ENCODE assay signal across 14 cellular contexts in the genomic region with DNA sequence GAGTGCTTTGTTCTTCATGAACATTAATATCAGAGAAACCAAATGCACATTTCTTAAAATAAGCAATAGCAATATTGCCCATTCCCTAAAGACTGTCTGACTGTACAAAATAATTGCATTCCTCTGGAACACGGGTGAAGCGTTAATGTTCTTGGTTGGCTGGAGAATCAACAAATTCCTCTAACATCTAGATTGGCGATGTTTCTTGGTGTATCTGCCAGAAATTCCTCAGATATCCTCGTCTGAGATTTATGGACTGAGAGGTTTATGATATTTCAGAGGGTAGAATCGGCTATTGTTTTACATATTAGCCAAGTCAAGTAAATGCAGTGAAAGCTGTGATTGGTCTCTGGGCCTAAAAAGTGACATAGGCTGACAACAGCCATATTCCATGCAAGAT. TPM values are rescaled to one million over a fixed set of nuclear protein-coding genes. Genes with fewer than 3 reads are reported as not detected.
DNase-seq lines count a peak whose midpoint lies in the region; ATAC-seq and TF ChIP-seq lines count a peak whose summit lies in the region.
"Had no signal": no experiment of that assay in that cellular context is flagged by ENCODE, and none has a peak within 500 bp of the region (broad histone marks: within the 10 kb centered on the region; RNA-seq: fewer than 3 reads in every experiment).

No MANE protein-coding gene starts in this region.

- H3K4me1 ChIP-seq in fibroblast of lung (ENCODE audit: control insufficient read depth, extremely low read depth, insufficient read depth, low read length): peaks cover 4% of the 10 kb centered on the region
- peaks cover 28% of the 10 kb centered on the region for H3K4me1 ChIP-seq in parathyroid adenoma
- H3K4me1 ChIP-seq in tibial artery: peaks cover 0 to 34% (median 14%) of the 10 kb centered on the region in 4 donors

- H3K9me3 Mint-ChIP-seq in activated naive CD8-positive, alpha-beta T cell treated with anti-CD3 and anti-CD28 coated beads, Interleukin-2, amount 50 U/mL, for 24 hours: no peaks in the 10 kb centered on the region
- H3K9me3 Mint-ChIP-seq: activated naive CD4-positive, alpha-beta T cell treated with anti-CD3 and anti-CD28 coated beads, Interleukin-2, amount 50 U/mL, for 72 hours; GM23338 had no signal

- TF ChIP-seq CTCF in fibroblast of lung (conservative IDR thresholded peaks at IDR 0.05 in 1 of 2, IDR thresholded peaks at IDR 0.05 in 1 of 2; ENCODE audit: low read depth in 1 of 2, low read length in 2 of 2): no peak
- no peak for TF ChIP-seq CTCF in parathyroid adenoma (IDR thresholded peaks at IDR 0.05)
- TF ChIP-seq CTCF in tibial artery (IDR thresholded peaks at IDR 0.05): no peak

- H3K9me3 ChIP-seq in fibroblast of lung (ENCODE audit: control insufficient read depth, insufficient read depth, low read depth, low read length): no peaks in the 10 kb centered on the region
- H3K9me3 ChIP-seq in parathyroid adenoma (ENCODE audit: control insufficient read depth, low read length): no peaks in the 10 kb centered on the region
- no peaks in the 10 kb centered on the region for H3K9me3 ChIP-seq in tibial artery

- no peak overlapping the region for H3K27ac ChIP-seq in fibroblast of lung (ENCODE audit: insufficient read depth, low read length)
- peak overlapping the region; percentile 63 for H3K27ac ChIP-seq in parathyroid adenoma
- peak overlapping the region; percentile 59 to 62 for H3K27ac ChIP-seq in tibial artery
- H3K27ac ChIP-seq: C4-2B, SK-N-MC had no signal

- DNase-seq in amniotic epithelial cell (ENCODE audit: low read depth) (peak; percentile 58), fibroblast of lung (ENCODE audit: low read depth in 2 of 2) (peak; percentile 26 to 61), tibial artery (no peak), A172 (ENCODE audit: low spot score) (no peak), NCI-H1092 treated with DMSO at 0.1 percent for 48 hours (lab: John Stamatoyannopoulos, UW) (no peak)
- no peak for DNase-seq in activated naive CD8-positive, alpha-beta T cell treated with anti-CD3 and anti-CD28 coated beads, Interleukin-2, amount 50 U/mL, for 24 hours
- DNase-seq: effector CD8-positive, alpha-beta T cell; T1000 had no signal

- H3K27me3 ChIP-seq in fibroblast of lung (ENCODE audit: control insufficient read depth, insufficient read depth, low read length) (no peaks in the 10 kb centered on the region), parathyroid adenoma (ENCODE audit: control insufficient read depth, insufficient read depth, low read length) (no peaks in the 10 kb centered on the region), tibial artery (no peaks in the 10 kb centered on the region)

- H3K36me3 Mint-ChIP-seq in activated naive CD8-positive, alpha-beta T cell treated with anti-CD3 and anti-CD28 coated beads, Interleukin-2, amount 50 U/mL, for 24 hours (ENCODE audit: low read depth): no peaks in the 10 kb centered on the region
- H3K36me3 Mint-ChIP-seq: activated naive CD4-positive, alpha-beta T cell treated with anti-CD3 and anti-CD28 coated beads, Interleukin-2, amount 50 U/mL, for 72 hours had no signal

- no peak for ATAC-seq in HG03354 (IDR thresholded peaks at IDR 0.05; ENCODE audit: poor library complexity, severe bottlenecking, unreplicated experiment)
- ATAC-seq in activated naive CD8-positive, alpha-beta T cell treated with anti-CD3 and anti-CD28 coated beads, Interleukin-2, amount 50 U/mL, for 24 hours: no peak
- ATAC-seq: activated naive CD4-positive, alpha-beta T cell treated with anti-CD3 and anti-CD28 coated beads, Interleukin-2, amount 50 U/mL, for 72 hours; GM23338 had no signal

- H3K4me3 ChIP-seq in fibroblast of lung (replicated peaks in 1 of 4; ENCODE audit: control extremely low read depth in 1 of 4, insufficient read depth in 1 of 4, low read depth in 3 of 4, low read length in 4 of 4) (no peak overlapping the region), parathyroid adenoma (ENCODE audit: low read depth, low read length) (no peak overlapping the region), tibial artery (no peak overlapping the region)
- H3K4me3 ChIP-seq: GM23338, SK-N-MC had no signal

- intact Hi-C loops in tibial artery (cut with DNase I; ENCODE audit: low total_unique reads): no loop called here

- no peak overlapping the region for H3K4me3 Mint-ChIP-seq in activated naive CD8-positive, alpha-beta T cell treated with anti-CD3 and anti-CD28 coated beads, Interleukin-2, amount 50 U/mL, for 24 hours
- H3K4me3 Mint-ChIP-seq: GM23338 had no signal

- H2AFZ ChIP-seq in fibroblast of lung (ENCODE audit: low read length): no peak overlapping the region
- H2AFZ ChIP-seq in parathyroid adenoma: peak overlapping the region; percentile 63

- H3K4me2 ChIP-seq in fibroblast of lung (ENCODE audit: extremely low read depth, insufficient read depth, low read length) (peak overlapping the region; percentile 15), parathyroid adenoma (ENCODE audit: low read length) (no peak overlapping the region)
- H3K4me2 ChIP-seq: GM23338 had no signal

- peaks cover 5% of the 10 kb centered on the region for H3K27me3 Mint-ChIP-seq in activated naive CD8-positive, alpha-beta T cell treated with anti-CD3 and anti-CD28 coated beads, Interleukin-2, amount 50 U/mL, for 24 hours

- peaks cover 6% of the 10 kb centered on the region for H3K4me1 Mint-ChIP-seq in activated naive CD8-positive, alpha-beta T cell treated with anti-CD3 and anti-CD28 coated beads, Interleukin-2, amount 50 U/mL, for 24 hours

- no peaks in the 10 kb centered on the region for H3K36me3 ChIP-seq in fibroblast of lung (ENCODE audit: control insufficient read depth, insufficient read depth, low read length)
- H3K36me3 ChIP-seq in parathyroid adenoma (ENCODE audit: control insufficient read depth, insufficient read depth, low read length): no peaks in the 10 kb centered on the region
- H3K36me3 ChIP-seq in tibial artery: no peaks in the 10 kb centered on the region

- H3K9ac ChIP-seq in fibroblast of lung (ENCODE audit: insufficient read depth, low read length) (no peak overlapping the region), parathyroid adenoma (no peak overlapping the region)

- no peak overlapping the region for H3K27ac Mint-ChIP-seq in activated naive CD8-positive, alpha-beta T cell treated with anti-CD3 and anti-CD28 coated beads, Interleukin-2, amount 50 U/mL, for 24 hours
- H3K27ac Mint-ChIP-seq: activated naive CD4-positive, alpha-beta T cell treated with anti-CD3 and anti-CD28 coated beads, Interleukin-2, amount 50 U/mL, for 72 hours; GM23338 had no signal

- no peaks in the 10 kb centered on the region for H3K79me2 ChIP-seq in fibroblast of lung (ENCODE audit: control insufficient read depth, insufficient read depth, low read length)
- no peaks in the 10 kb centered on the region for H3K79me2 ChIP-seq in parathyroid adenoma

- no peaks in the 10 kb centered on the region for H4K20me1 ChIP-seq in fibroblast of lung (ENCODE audit: control insufficient read depth, extremely low read depth, insufficient read depth, low read length)

RNA-seq across cellular contexts. Expression of gene SPTBN1, which starts 27.1 kb away (rescaled TPM):
- total RNA-seq in fibroblast of lung: 229 and 325 TPM in 2 replicates
- 112 and 123 TPM in 2 replicates for polyA plus RNA-seq in fibroblast of lung
- 139 and 178 TPM in 2 replicates for polyA plus RNA-seq in fibroblast of lung (2012)
- polyA minus RNA-seq in fibroblast of lung (ENCODE audit: low replicate concordance): 262 and 389 TPM in 2 replicates
- 197 and 202 TPM in 2 replicates for total RNA-seq in A172 (2014; rRNA removed; shearing (Covaris generic))

Comparison
In these comparisons a context has a peak if more than half of its experiments do, and no peak if none do; other contexts are left out.
1. DNase-seq: peak in amniotic epithelial cell (single experiment) and fibroblast of lung (2 of 2); none in tibial artery (0 of 2), A172 (single experiment), NCI-H1092 treated with DMSO at 0.1 percent for 48 hours (single experiment) and activated naive CD8-positive, alpha-beta T cell treated with anti-CD3 and anti-CD28 coated beads, Interleukin-2, amount 50 U/mL, for 24 hours (single experiment).